In the genomic region with DNA sequence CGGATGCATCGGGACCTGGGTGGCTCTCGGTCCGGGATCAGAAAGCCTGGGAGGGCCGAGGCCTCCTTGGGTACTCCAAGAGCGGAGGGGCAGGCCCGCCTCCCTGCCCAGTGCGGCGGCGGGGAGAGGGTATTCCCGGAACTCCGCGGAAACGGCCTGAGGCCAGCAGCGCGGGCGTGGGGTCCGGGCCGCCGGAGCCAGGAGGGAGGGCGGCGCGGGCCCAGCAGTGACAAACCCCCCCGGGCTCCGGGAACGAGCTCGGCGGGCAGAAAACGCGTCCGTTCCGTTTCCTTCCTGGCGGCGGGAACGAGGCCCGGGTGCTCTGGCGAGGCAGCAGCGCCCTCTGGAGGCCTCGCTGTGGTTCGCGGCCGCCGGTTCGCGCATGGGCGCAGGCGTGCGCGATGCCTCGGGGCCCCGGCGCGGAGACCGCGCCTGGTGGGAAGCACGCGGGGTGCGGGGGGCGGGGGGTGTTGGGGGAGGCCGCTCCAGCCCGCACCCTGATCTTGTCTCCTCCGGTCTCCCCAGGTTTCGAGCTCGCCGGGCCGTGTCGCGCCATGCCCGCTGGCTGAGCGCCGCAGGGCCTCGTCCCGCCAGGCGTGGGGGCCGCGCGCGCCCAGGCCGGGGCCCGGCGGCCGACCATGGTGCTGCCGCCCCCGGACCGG, we compare ENCODE assay signal across 1 cellular context.
TF ChIP-seq lines count a peak whose summit lies in the region.

No MANE protein-coding gene starts in this region.

TF ChIP-seq in HepG2, 621 proteins besides CTCF, POLR2A, EP300 and RAD21 (continued from another document and continues in another):
- TF ChIP-seq, protein P1, sequence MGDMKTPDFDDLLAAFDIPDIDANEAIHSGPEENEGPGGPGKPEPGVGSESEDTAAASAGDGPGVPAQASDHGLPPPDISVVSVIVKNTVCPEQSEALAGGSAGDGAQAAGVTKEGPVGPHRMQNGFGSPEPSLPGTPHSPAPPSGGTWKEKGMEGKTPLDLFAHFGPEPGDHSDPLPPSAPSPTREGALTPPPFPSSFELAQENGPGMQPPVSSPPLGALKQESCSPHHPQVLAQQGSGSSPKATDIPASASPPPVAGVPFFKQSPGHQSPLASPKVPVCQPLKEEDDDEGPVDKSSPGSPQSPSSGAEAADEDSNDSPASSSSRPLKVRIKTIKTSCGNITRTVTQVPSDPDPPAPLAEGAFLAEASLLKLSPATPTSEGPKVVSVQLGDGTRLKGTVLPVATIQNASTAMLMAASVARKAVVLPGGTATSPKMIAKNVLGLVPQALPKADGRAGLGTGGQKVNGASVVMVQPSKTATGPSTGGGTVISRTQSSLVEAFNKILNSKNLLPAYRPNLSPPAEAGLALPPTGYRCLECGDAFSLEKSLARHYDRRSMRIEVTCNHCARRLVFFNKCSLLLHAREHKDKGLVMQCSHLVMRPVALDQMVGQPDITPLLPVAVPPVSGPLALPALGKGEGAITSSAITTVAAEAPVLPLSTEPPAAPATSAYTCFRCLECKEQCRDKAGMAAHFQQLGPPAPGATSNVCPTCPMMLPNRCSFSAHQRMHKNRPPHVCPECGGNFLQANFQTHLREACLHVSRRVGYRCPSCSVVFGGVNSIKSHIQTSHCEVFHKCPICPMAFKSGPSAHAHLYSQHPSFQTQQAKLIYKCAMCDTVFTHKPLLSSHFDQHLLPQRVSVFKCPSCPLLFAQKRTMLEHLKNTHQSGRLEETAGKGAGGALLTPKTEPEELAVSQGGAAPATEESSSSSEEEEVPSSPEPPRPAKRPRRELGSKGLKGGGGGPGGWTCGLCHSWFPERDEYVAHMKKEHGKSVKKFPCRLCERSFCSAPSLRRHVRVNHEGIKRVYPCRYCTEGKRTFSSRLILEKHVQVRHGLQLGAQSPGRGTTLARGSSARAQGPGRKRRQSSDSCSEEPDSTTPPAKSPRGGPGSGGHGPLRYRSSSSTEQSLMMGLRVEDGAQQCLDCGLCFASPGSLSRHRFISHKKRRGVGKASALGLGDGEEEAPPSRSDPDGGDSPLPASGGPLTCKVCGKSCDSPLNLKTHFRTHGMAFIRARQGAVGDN (CRISPR knock-in tag; IDR thresholded peaks at IDR 0.05) = peak; percentile 69
- peak; percentile 60; the same call in 1 of the 2 replicates for TF ChIP-seq CBFB (CRISPR knock-in tag; IDR thresholded peaks at IDR 0.05)
- 0 out of 2 replicates have a peak, but pooled peaks have one; percentile 50 for TF ChIP-seq KDM3A (CRISPR knock-in tag; IDR thresholded peaks at IDR 0.05; ENCODE audit: low read depth)
- TF ChIP-seq, protein P2, sequence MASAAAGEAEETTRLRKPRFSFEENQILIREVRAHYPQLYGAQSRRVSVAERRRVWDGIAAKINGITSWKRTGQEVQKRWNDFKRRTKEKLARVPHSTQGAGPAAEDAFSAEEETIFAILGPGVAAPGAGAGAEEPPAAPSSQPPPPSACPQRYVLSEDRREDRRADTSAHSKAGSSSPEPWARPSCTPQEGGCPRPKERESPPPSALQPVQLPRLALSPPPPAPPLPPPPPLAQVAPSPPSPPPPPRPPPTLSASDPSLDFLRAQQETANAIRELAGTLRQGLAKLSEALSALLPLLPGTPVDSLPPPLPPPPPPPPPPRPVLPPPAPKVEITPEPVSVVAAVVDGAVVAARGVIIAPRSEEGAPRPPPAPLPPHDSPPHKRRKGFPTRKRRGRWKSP (CRISPR knock-in tag; IDR thresholded peaks at IDR 0.05) = peak; percentile 83; the same call in 1 of the 2 replicates
- TF ChIP-seq, protein P3, sequence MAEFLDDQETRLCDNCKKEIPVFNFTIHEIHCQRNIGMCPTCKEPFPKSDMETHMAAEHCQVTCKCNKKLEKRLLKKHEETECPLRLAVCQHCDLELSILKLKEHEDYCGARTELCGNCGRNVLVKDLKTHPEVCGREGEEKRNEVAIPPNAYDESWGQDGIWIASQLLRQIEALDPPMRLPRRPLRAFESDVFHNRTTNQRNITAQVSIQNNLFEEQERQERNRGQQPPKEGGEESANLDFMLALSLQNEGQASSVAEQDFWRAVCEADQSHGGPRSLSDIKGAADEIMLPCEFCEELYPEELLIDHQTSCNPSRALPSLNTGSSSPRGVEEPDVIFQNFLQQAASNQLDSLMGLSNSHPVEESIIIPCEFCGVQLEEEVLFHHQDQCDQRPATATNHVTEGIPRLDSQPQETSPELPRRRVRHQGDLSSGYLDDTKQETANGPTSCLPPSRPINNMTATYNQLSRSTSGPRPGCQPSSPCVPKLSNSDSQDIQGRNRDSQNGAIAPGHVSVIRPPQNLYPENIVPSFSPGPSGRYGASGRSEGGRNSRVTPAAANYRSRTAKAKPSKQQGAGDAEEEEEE (CRISPR knock-in tag; IDR thresholded peaks at IDR 0.05; ENCODE audit: borderline replicate concordance) = no peak
- no peak for TF ChIP-seq NFYB (CRISPR knock-in tag; IDR thresholded peaks at IDR 0.05)
- peak; percentile 64; the same call in 1 of the 2 replicates for TF ChIP-seq PHF8 (CRISPR knock-in tag; IDR thresholded peaks at IDR 0.05)
- TF ChIP-seq, protein P4, sequence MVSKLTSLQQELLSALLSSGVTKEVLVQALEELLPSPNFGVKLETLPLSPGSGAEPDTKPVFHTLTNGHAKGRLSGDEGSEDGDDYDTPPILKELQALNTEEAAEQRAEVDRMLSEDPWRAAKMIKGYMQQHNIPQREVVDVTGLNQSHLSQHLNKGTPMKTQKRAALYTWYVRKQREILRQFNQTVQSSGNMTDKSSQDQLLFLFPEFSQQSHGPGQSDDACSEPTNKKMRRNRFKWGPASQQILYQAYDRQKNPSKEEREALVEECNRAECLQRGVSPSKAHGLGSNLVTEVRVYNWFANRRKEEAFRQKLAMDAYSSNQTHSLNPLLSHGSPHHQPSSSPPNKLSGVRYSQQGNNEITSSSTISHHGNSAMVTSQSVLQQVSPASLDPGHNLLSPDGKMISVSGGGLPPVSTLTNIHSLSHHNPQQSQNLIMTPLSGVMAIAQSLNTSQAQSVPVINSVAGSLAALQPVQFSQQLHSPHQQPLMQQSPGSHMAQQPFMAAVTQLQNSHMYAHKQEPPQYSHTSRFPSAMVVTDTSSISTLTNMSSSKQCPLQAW (CRISPR knock-in tag; IDR thresholded peaks at IDR 0.05) = peak; percentile 43; the same call in 1 of the 2 replicates
- TF ChIP-seq FOSL2 (CRISPR knock-in tag; IDR thresholded peaks at IDR 0.05) = no peak
- TF ChIP-seq XRCC5 (optimal IDR thresholded peaks at IDR 0.05; ENCODE audit: low read length) = no peak
- TF ChIP-seq MYC (CRISPR knock-in tag; IDR thresholded peaks at IDR 0.05; ENCODE audit: borderline replicate concordance) = 0 out of 2 replicates have a peak, but pooled peaks have one; percentile 79
- peak; percentile 46 for TF ChIP-seq ASH2L (IDR thresholded peaks at IDR 0.05; ENCODE audit: insufficient read length, low read depth, low read length)
- no peak for TF ChIP-seq BORCS8-MEF2B (CRISPR knock-in tag; IDR thresholded peaks at IDR 0.05)
- no peak for TF ChIP-seq SP1 (IDR thresholded peaks at IDR 0.05)
- TF ChIP-seq SP1 (CRISPR knock-in tag; IDR thresholded peaks at IDR 0.05) = 0 out of 2 replicates have a peak, but pooled peaks have one; percentile 27
- TF ChIP-seq, protein P5, sequence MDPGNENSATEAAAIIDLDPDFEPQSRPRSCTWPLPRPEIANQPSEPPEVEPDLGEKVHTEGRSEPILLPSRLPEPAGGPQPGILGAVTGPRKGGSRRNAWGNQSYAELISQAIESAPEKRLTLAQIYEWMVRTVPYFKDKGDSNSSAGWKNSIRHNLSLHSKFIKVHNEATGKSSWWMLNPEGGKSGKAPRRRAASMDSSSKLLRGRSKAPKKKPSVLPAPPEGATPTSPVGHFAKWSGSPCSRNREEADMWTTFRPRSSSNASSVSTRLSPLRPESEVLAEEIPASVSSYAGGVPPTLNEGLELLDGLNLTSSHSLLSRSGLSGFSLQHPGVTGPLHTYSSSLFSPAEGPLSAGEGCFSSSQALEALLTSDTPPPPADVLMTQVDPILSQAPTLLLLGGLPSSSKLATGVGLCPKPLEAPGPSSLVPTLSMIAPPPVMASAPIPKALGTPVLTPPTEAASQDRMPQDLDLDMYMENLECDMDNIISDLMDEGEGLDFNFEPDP (CRISPR knock-in tag; conservative IDR thresholded peaks at IDR 0.05) = no peak
- TF ChIP-seq NR2F6 (IDR thresholded peaks at IDR 0.05) = no peak
- peak; percentile 51; the same call in 1 of the 2 replicates for TF ChIP-seq NR2F6 (CRISPR knock-in tag; IDR thresholded peaks at IDR 0.05)
- TF ChIP-seq, protein P6, sequence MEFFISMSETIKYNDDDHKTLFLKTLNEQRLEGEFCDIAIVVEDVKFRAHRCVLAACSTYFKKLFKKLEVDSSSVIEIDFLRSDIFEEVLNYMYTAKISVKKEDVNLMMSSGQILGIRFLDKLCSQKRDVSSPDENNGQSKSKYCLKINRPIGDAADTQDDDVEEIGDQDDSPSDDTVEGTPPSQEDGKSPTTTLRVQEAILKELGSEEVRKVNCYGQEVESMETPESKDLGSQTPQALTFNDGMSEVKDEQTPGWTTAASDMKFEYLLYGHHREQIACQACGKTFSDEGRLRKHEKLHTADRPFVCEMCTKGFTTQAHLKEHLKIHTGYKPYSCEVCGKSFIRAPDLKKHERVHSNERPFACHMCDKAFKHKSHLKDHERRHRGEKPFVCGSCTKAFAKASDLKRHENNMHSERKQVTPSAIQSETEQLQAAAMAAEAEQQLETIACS (CRISPR knock-in tag; IDR thresholded peaks at IDR 0.05) = peak; percentile 85
- no peak for TF ChIP-seq MBNL3 (CRISPR knock-in tag; conservative IDR thresholded peaks at IDR 0.05)
- 0 out of 2 replicates have a peak, but pooled peaks have one; percentile 62 for TF ChIP-seq ZMAT3 (CRISPR knock-in tag; conservative IDR thresholded peaks at IDR 0.05)
- TF ChIP-seq, protein P7, sequence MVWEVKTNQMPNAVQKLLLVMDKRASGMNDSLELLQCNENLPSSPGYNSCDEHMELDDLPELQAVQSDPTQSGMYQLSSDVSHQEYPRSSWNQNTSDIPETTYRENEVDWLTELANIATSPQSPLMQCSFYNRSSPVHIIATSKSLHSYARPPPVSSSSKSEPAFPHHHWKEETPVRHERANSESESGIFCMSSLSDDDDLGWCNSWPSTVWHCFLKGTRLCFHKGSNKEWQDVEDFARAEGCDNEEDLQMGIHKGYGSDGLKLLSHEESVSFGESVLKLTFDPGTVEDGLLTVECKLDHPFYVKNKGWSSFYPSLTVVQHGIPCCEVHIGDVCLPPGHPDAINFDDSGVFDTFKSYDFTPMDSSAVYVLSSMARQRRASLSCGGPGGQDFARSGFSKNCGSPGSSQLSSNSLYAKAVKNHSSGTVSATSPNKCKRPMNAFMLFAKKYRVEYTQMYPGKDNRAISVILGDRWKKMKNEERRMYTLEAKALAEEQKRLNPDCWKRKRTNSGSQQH (CRISPR knock-in tag; IDR thresholded peaks at IDR 0.05; ENCODE audit: low read depth) = 0 out of 2 replicates have a peak, but pooled peaks have one; percentile 64
- peak; percentile 55 for TF ChIP-seq ZFX (CRISPR knock-in tag; IDR thresholded peaks at IDR 0.05; ENCODE audit: low read depth)
- TF ChIP-seq, protein P8, sequence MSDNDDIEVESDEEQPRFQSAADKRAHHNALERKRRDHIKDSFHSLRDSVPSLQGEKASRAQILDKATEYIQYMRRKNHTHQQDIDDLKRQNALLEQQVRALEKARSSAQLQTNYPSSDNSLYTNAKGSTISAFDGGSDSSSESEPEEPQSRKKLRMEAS (IDR thresholded peaks at IDR 0.05) = peak; percentile 78
- TF ChIP-seq, protein P9, sequence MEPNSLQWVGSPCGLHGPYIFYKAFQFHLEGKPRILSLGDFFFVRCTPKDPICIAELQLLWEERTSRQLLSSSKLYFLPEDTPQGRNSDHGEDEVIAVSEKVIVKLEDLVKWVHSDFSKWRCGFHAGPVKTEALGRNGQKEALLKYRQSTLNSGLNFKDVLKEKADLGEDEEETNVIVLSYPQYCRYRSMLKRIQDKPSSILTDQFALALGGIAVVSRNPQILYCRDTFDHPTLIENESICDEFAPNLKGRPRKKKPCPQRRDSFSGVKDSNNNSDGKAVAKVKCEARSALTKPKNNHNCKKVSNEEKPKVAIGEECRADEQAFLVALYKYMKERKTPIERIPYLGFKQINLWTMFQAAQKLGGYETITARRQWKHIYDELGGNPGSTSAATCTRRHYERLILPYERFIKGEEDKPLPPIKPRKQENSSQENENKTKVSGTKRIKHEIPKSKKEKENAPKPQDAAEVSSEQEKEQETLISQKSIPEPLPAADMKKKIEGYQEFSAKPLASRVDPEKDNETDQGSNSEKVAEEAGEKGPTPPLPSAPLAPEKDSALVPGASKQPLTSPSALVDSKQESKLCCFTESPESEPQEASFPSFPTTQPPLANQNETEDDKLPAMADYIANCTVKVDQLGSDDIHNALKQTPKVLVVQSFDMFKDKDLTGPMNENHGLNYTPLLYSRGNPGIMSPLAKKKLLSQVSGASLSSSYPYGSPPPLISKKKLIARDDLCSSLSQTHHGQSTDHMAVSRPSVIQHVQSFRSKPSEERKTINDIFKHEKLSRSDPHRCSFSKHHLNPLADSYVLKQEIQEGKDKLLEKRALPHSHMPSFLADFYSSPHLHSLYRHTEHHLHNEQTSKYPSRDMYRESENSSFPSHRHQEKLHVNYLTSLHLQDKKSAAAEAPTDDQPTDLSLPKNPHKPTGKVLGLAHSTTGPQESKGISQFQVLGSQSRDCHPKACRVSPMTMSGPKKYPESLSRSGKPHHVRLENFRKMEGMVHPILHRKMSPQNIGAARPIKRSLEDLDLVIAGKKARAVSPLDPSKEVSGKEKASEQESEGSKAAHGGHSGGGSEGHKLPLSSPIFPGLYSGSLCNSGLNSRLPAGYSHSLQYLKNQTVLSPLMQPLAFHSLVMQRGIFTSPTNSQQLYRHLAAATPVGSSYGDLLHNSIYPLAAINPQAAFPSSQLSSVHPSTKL (CRISPR knock-in tag; IDR thresholded peaks at IDR 0.05) = peak; percentile 50
- 0 out of 2 replicates have a peak, but pooled peaks have one; percentile 43 for TF ChIP-seq ZNF546 (CRISPR knock-in tag; conservative IDR thresholded peaks at IDR 0.05)
- TF ChIP-seq ETV6 (CRISPR knock-in tag; conservative IDR thresholded peaks at IDR 0.05) = 0 out of 2 replicates have a peak, but pooled peaks have one; percentile 27
- TF ChIP-seq, protein P10, sequence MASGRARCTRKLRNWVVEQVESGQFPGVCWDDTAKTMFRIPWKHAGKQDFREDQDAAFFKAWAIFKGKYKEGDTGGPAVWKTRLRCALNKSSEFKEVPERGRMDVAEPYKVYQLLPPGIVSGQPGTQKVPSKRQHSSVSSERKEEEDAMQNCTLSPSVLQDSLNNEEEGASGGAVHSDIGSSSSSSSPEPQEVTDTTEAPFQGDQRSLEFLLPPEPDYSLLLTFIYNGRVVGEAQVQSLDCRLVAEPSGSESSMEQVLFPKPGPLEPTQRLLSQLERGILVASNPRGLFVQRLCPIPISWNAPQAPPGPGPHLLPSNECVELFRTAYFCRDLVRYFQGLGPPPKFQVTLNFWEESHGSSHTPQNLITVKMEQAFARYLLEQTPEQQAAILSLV (CRISPR knock-in tag; IDR thresholded peaks at IDR 0.05; ENCODE audit: borderline replicate concordance) = 0 out of 2 replicates have a peak, but pooled peaks have one; percentile 12
- TF ChIP-seq ZBTB7B (CRISPR knock-in tag; IDR thresholded peaks at IDR 0.05) = peak; percentile 31; the same call in 1 of the 2 replicates
- TF ChIP-seq TOPORS (CRISPR knock-in tag; IDR thresholded peaks at IDR 0.05) = no peak
- no peak for TF ChIP-seq ZNF569 (CRISPR knock-in tag; IDR thresholded peaks at IDR 0.05; ENCODE audit: borderline replicate concordance)
- peak; percentile 89 for TF ChIP-seq HNRNPLL (IDR thresholded peaks at IDR 0.05; ENCODE audit: low read depth, low read length, poor library complexity, severe bottlenecking)
- 0 out of 2 replicates have a peak, but pooled peaks have one; percentile 28 for TF ChIP-seq POLR2G (IDR thresholded peaks at IDR 0.05; ENCODE audit: low read depth, low read length)
